In the genomic region with DNA sequence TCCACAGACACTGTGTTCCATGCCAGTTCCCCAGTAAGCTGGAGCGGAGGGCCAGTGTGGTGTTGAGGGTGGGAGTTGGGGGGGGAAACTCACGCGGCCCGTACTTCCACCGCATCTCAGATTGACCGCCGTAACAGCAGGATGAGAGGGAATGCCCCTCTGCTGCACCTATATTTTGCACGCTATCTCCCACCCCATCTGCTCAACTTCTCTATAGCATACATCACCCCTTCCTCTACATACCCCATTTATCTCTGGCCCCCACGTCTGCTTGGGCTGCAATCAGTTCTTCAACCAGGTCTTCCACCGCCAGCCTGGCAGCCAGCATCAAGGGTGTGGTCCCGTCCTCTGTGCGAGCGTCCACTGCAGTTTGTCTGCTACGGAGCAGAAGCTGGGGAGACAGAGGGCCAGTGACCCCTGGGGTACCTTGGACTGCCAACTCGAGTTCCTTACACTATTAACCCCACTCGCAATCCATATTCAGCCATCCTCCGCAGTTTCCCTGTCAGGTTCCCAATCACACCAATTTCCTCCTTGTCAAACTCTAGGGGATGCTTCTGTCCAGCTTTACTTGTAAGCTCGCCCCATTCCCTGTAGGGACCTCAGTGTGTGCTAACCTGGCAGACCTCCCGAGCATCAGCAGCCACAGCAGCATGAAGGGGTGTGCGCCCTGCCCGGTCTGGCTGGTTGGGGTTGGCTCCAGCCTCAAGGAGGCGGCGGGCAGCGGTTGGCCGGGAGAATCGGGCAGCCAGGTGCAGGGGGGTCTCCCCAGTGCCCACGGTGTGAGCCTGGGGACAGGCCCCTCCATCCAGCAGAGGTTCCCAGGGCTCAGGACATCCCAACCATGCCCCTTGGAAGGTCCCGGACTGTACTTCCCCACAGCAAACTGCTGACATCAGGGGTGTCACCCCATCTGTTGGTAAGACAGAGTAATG, we compare ENCODE assay signal across 8 cellular contexts. TPM values are rescaled to one million over a fixed set of nuclear protein-coding genes. Genes with fewer than 3 reads are reported as not detected.
DNase-seq lines count a peak whose midpoint lies in the region; TF ChIP-seq lines count a peak whose summit lies in the region.

No MANE protein-coding gene starts in this region.

- no peaks in the 10 kb centered on the region for H3K27me3 Mint-ChIP-seq in activated T-cell treated with anti-CD3 and anti-CD28 coated beads, Interleukin-2, amount 50 U/mL, for 24 hours
- no peaks in the 10 kb centered on the region for H3K27me3 Mint-ChIP-seq in activated naive CD8-positive, alpha-beta T cell treated with anti-CD3 and anti-CD28 coated beads for 36 hours

- H3K27ac ChIP-seq in hepatocyte, result peak overlapping the region; percentile 100

- H3K36me3 ChIP-seq in hepatocyte (replicated peaks; ENCODE audit: insufficient read depth, low read depth), result no peaks in the 10 kb centered on the region

- no peaks in the 10 kb centered on the region for H3K27me3 ChIP-seq in hepatocyte

- H3K4me3 Mint-ChIP-seq in activated T-cell treated with anti-CD3 and anti-CD28 coated beads, Interleukin-2, amount 50 U/mL, for 24 hours, result peak overlapping the region; percentile 96
- H3K4me3 Mint-ChIP-seq in activated naive CD8-positive, alpha-beta T cell treated with anti-CD3 and anti-CD28 coated beads for 36 hours, result peak overlapping the region; percentile 96

- TF ChIP-seq CTCF in hepatocyte (IDR thresholded peaks at IDR 0.05; ENCODE audit: poor library complexity), result no peak

- WGBS in hepatocyte (ENCODE audit: low lambda C conversion rate, missing lambda C conversion rate), result 63% methylated on average over 26 of the region's 28 CpGs

- peak; percentile 39 for DNase-seq in activated T-cell treated with anti-CD3 and anti-CD28 coated beads, Interleukin-2, amount 50 U/mL, for 24 hours
- DNase-seq in activated T-cell treated with anti-CD3 and anti-CD28 coated beads for 4 hours, result no peak
- DNase-seq in activated naive CD8-positive, alpha-beta T cell treated with anti-CD3 and anti-CD28 coated beads for 36 hours, result no peak
- DNase-seq in hepatocyte (ENCODE audit: low spot score), result no peak
- DNase-seq in skeletal muscle cell (ENCODE audit: low read depth), result no peak
- DNase-seq in NCI-H1436 treated with DMSO at 0.1 percent for 48 hours (lab: John Stamatoyannopoulos, UW), result no peak
- DNase-seq in hepatic stellate cell (ENCODE audit: low spot score), result no peak
- no peak for DNase-seq in cerebellar nuclear complex (lab: John Stamatoyannopoulos, UW)

- H2AFZ ChIP-seq in hepatocyte, result no peak overlapping the region

- no peaks in the 10 kb centered on the region for H3K79me2 ChIP-seq in hepatocyte

- peak overlapping the region; percentile 99 for H3K27ac Mint-ChIP-seq in activated T-cell treated with anti-CD3 and anti-CD28 coated beads, Interleukin-2, amount 50 U/mL, for 24 hours
- H3K27ac Mint-ChIP-seq in activated naive CD8-positive, alpha-beta T cell treated with anti-CD3 and anti-CD28 coated beads for 36 hours, result peak overlapping the region; percentile 99

- peak overlapping the region; percentile 90 for H3K4me2 ChIP-seq in hepatocyte

- H3K4me1 Mint-ChIP-seq in activated T-cell treated with anti-CD3 and anti-CD28 coated beads, Interleukin-2, amount 50 U/mL, for 24 hours (ENCODE audit: low read depth), result peaks cover 35% of the 10 kb centered on the region
- H3K4me1 Mint-ChIP-seq in activated naive CD8-positive, alpha-beta T cell treated with anti-CD3 and anti-CD28 coated beads for 36 hours, result peaks cover 31% of the 10 kb centered on the region

- H3K36me3 Mint-ChIP-seq in activated T-cell treated with anti-CD3 and anti-CD28 coated beads, Interleukin-2, amount 50 U/mL, for 24 hours (ENCODE audit: low read depth), result peaks cover 14% of the 10 kb centered on the region
- H3K36me3 Mint-ChIP-seq in activated naive CD8-positive, alpha-beta T cell treated with anti-CD3 and anti-CD28 coated beads for 36 hours, result peaks cover 3% of the 10 kb centered on the region

- no peaks in the 10 kb centered on the region for H3K9me2 ChIP-seq in hepatocyte (replicated peaks; ENCODE audit: insufficient read depth)

- H3K9me3 Mint-ChIP-seq in activated T-cell treated with anti-CD3 and anti-CD28 coated beads, Interleukin-2, amount 50 U/mL, for 24 hours, result no peaks in the 10 kb centered on the region
- no peaks in the 10 kb centered on the region for H3K9me3 Mint-ChIP-seq in activated naive CD8-positive, alpha-beta T cell treated with anti-CD3 and anti-CD28 coated beads for 36 hours

- H4K20me1 ChIP-seq in hepatocyte (ENCODE audit: insufficient read depth, poor library complexity, severe bottlenecking), result no peaks in the 10 kb centered on the region

- no peaks in the 10 kb centered on the region for H3K9me3 ChIP-seq in hepatocyte (ENCODE audit: low read depth)

- peak overlapping the region; percentile 6 for H3K4me3 ChIP-seq in hepatocyte
- H3K4me3 ChIP-seq in skeletal muscle cell (ENCODE audit: low read depth, low read length), result peak overlapping the region; percentile 93

- H3K4me1 ChIP-seq in hepatocyte (ENCODE audit: insufficient read depth), result peaks cover 22% of the 10 kb centered on the region

RNA-seq across cellular contexts. Expression of gene GPSM3, which starts 4.5 kb away (rescaled TPM):
- total RNA-seq in activated naive CD8-positive, alpha-beta T cell treated with anti-CD3 and anti-CD28 coated beads for 36 hours, result 10 to 100 TPM; 68.4 to 71.3 TPM
- 1.8 and 4.3 TPM in 2 replicates for total RNA-seq in hepatocyte
- 3.4 and 5.7 TPM in 2 replicates for polyA plus RNA-seq in hepatocyte

RNA-seq across cellular contexts. Expression of gene PBX2, which starts 6.9 kb away (rescaled TPM):
- total RNA-seq in activated naive CD8-positive, alpha-beta T cell treated with anti-CD3 and anti-CD28 coated beads for 36 hours, result 10 to 100 TPM; 56.4 to 56.9 TPM
- 63.8 and 77.5 TPM in 2 replicates for total RNA-seq in hepatocyte
- 20.5 and 21.6 TPM in 2 replicates for polyA plus RNA-seq in hepatocyte

RNA-seq across cellular contexts. Expression of gene AGER, which starts 12.9 kb away (rescaled TPM):
- 10 to 100 TPM in 1 of 2 experiments, 1 to 10 TPM in 1; 9.6 to 11.5 TPM for total RNA-seq in activated naive CD8-positive, alpha-beta T cell treated with anti-CD3 and anti-CD28 coated beads for 36 hours
- 4.5 and 5.9 TPM in 2 replicates for total RNA-seq in hepatocyte
- polyA plus RNA-seq in hepatocyte, result 3.4 and 21.2 TPM in 2 replicates

RNA-seq across cellular contexts. Expression of gene RNF5, which starts 18.7 kb away (rescaled TPM):
- total RNA-seq in activated naive CD8-positive, alpha-beta T cell treated with anti-CD3 and anti-CD28 coated beads for 36 hours, result 10 to 100 TPM; 58.3 to 58.6 TPM
- total RNA-seq in hepatocyte, result 133 and 135 TPM in 2 replicates
- polyA plus RNA-seq in hepatocyte, result 169 and 170 TPM in 2 replicates

RNA-seq across cellular contexts. Expression of gene AGPAT1, which starts 21.1 kb away (rescaled TPM):
- total RNA-seq in activated naive CD8-positive, alpha-beta T cell treated with anti-CD3 and anti-CD28 coated beads for 36 hours, result 10 to 100 TPM; 30.8 to 33.6 TPM
- total RNA-seq in hepatocyte, result 59.9 and 62.8 TPM in 2 replicates
- 67.6 and 71.4 TPM in 2 replicates for polyA plus RNA-seq in hepatocyte

Comparison
In these comparisons a context has a peak if more than half of its experiments do, and no peak if none do; other contexts are left out.
1. RNA of gene GPSM3, which starts 4.5 kb away (total RNA-seq): 68.4 to 71.3 TPM in activated naive CD8-positive, alpha-beta T cell treated with anti-CD3 and anti-CD28 coated beads for 36 hours; 1.8 to 4.3 TPM in hepatocyte; every median in the first group is over 10 times any median in the second.